ENCODE assay signal across 10 cellular contexts in genomic region chr7:73827568-73828106, GRCh38. TPM values are rescaled to one million over a fixed set of nuclear protein-coding genes. Genes with fewer than 3 reads are reported as not detected.
A peak's percentile ranks its signal among the peaks of the same experiment; 100 is the strongest.
DNase-seq lines count a peak whose midpoint lies in the region; ATAC-seq and TF ChIP-seq lines count a peak whose summit lies in the region.
"Had no signal": no experiment of that assay in that cellular context is flagged by ENCODE, and none has a peak within 500 bp of the region (broad histone marks: within the 10 kb centered on the region; RNA-seq: fewer than 3 reads in every experiment).

No MANE protein-coding gene starts in this region.

- H3K9me3 Mint-ChIP-seq in naive B cell, result no peaks in the 10 kb centered on the region

- intact Hi-C loops in A673 (cut with micrococcal nuclease; ENCODE audit: unreplicated experiment), result no loop called here

- CTCF ChIA-PET in A673 (lab: Charles Lee), result no interaction called here

- no peak for TF ChIP-seq CTCF in A673 (conservative IDR thresholded peaks at IDR 0.05; ENCODE audit: low read depth, low read length)

- POLR2A ChIA-PET in A673 (lab: Charles Lee; ENCODE audit: low non-redundant PET), result no interaction called here

- H3K4me3 ChIP-seq in A673 (ENCODE audit: low read depth, low read length, poor library complexity, severe bottlenecking), result no peak overlapping the region
- H3K4me3 ChIP-seq: thoracic aorta had no signal

- no peaks in the 10 kb centered on the region for H3K27me3 ChIP-seq in A673 (replicated peaks; ENCODE audit: insufficient read depth, low read depth, low read length, poor library complexity)

- H3K4me1 ChIP-seq in A673 (ENCODE audit: insufficient read depth, low read length, poor library complexity, severe bottlenecking), result no peaks in the 10 kb centered on the region

- peak overlapping the region in 2 of 6 donors; percentile 75 to 92 for H3K27ac Mint-ChIP-seq in naive B cell

- ATAC-seq in naive B cell (ENCODE audit: low read depth in 2 of 2) (no peak), GM21529 (IDR thresholded peaks at IDR 0.05; ENCODE audit: unreplicated experiment) (no peak)

- H3K27ac ChIP-seq in A673 (ENCODE audit: low read depth, low read length, poor library complexity, severe bottlenecking), result no peak overlapping the region
- H3K27ac ChIP-seq: thoracic aorta had no signal

- H3K4me3 Mint-ChIP-seq in naive B cell, result peak overlapping the region in 7 of 8 donors; percentile 49 to 76 (median 66)

- peaks cover 0 to 10% (median 6%) of the 10 kb centered on the region in 3 donors for H3K27me3 Mint-ChIP-seq in naive B cell

- no peaks in the 10 kb centered on the region for H3K36me3 Mint-ChIP-seq in naive B cell

- no TSS peak for BruUV-seq in A673 (replicated peaks; lab: Mats Ljungman, UMichigan)

- no peaks in the 10 kb centered on the region for H3K9me3 ChIP-seq in A673 (ENCODE audit: low read depth, low read length, poor library complexity, severe bottlenecking)
- H3K9me3 ChIP-seq: thoracic aorta had no signal

- H3K36me3 ChIP-seq in A673 (ENCODE audit: insufficient read depth, low read length, poor library complexity, severe bottlenecking), result no peaks in the 10 kb centered on the region
- H3K36me3 ChIP-seq: thoracic aorta had no signal

- peaks cover 31 to 39% (median 39%) of the 10 kb centered on the region in 3 donors for H3K4me1 Mint-ChIP-seq in naive B cell

- DNase-seq in DMS53 (lab: John Stamatoyannopoulos, UW) (peak; percentile 100), NCI-H2029 treated with DMSO at 0.1 percent for 48 hours (lab: John Stamatoyannopoulos, UW) (peak; percentile 97), astrocyte of the hippocampus (ENCODE audit: low read depth, low spot score) (peak; percentile 28), naive B cell (no peak), NOMO-1 treated with DMSO at 0.1 percent for 48 hours (lab: John Stamatoyannopoulos, UW; ENCODE audit: unreplicated experiment) (no peak), AG20443 (ENCODE audit: low spot score) (no peak), A673 (ENCODE audit: low spot score) (no peak)

RNA-seq across cellular contexts. Expression of gene CLDN4, which starts 3.2 kb away (rescaled TPM):
- under 1 TPM in 2 of 6 donors, not detected in 4; 0.08 to 0.13 TPM for polyA plus RNA-seq in naive B cell (ENCODE audit: low read depth in 6 of 6)
- total RNA-seq in A673 (2021), result 0.11 and 0.17 TPM in 2 replicates

RNA-seq across cellular contexts. Expression of gene METTL27, which starts 14.7 kb away (rescaled TPM):
- 1 to 10 TPM in 3 of 6 donors, under 1 TPM in 1, not detected in 2; 0.61 to 3.9 (median 1.6) TPM for polyA plus RNA-seq in naive B cell (ENCODE audit: low read depth in 6 of 6)
- 0.85 TPM in 1 of 2 replicates, not detected in the other for total RNA-seq in A673 (2021)

RNA-seq across cellular contexts. Expression of gene TMEM270, which starts 33.3 kb away (rescaled TPM):
- polyA plus RNA-seq in naive B cell (ENCODE audit: low read depth in 6 of 6), result not detected
- not detected in 2 replicates for total RNA-seq in A673 (2021)
- total RNA-seq: liver, thoracic aorta had no signal

RNA-seq across cellular contexts. Expression of gene CLDN3, which starts 57.6 kb away (rescaled TPM):
- polyA plus RNA-seq in naive B cell (ENCODE audit: low read depth in 6 of 6), result not detected
- total RNA-seq in A673 (2021), result not detected in 2 replicates
- total RNA-seq: thoracic aorta had no signal

Comparison
In these comparisons a context has a peak if more than half of its experiments do, and no peak if none do; other contexts are left out.
1. DNase-seq: peak in DMS53 (single experiment), NCI-H2029 treated with DMSO at 0.1 percent for 48 hours (single experiment) and astrocyte of the hippocampus (single experiment); none in naive B cell (single experiment), NOMO-1 treated with DMSO at 0.1 percent for 48 hours (single experiment), AG20443 (single experiment) and A673 (single experiment).